Comparison of ENCODE assay signal across 11 cellular contexts in the genomic region with DNA sequence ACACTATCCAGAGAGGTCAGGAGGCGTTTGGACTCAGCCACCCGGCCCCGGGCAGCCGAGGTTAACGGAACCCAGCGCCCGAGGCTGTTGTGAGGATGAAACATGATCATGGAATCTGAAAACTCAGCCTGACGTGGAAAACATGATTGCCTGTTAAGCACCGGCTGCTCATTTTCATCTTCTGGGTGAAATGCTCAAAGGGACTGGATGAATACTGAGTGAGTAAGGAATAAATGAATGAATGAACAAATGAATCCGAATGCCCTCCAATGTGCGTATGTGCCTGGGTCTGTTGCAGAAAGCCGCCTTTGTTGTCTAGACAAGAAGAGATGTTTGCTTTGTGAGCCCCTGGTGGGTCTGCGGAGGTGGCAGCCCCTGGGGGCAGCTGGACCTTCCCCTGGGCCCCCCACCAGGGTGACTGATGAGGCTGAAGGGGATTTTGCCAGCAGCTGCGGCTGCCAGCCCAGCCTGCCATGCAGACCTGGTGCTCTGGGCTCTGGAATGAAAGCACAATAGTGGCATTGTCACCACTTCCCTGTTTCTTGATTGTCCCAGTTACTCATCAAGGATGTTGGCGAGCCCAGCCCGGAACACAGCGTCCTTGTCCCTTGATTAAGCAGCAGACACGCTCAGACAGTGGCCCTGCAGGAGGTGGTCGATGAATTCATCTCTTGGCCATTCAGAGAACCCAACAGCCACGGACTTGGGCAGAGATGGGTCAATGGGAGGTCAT.
A peak's percentile ranks its signal among the peaks of the same experiment; 100 is the strongest.
DNase-seq lines count a peak whose midpoint lies in the region; ATAC-seq and TF ChIP-seq lines count a peak whose summit lies in the region.
"Had no signal": no experiment of that assay in that cellular context is flagged by ENCODE, and none has a peak within 500 bp of the region (broad histone marks: within the 10 kb centered on the region; RNA-seq: fewer than 3 reads in every experiment).

No MANE protein-coding gene starts in this region.

- no peak for TF ChIP-seq EP300 in ovary (IDR thresholded peaks at IDR 0.05)

- peak in 3 of 4 donors; percentile 29 to 64 (median 37) for ATAC-seq in psoas muscle
- ATAC-seq: stimulated activated naive CD8-positive, alpha-beta T cell treated with anti-CD3 and anti-CD28 coated beads, Interleukin-15, Interleukin-2, amounts not matched to agents 100 U/mL and 50 U/mL, for 24 hours had no signal

- H3K9me3 ChIP-seq in psoas muscle (no peaks in the 10 kb centered on the region), ovary (no peaks in the 10 kb centered on the region), A673 (ENCODE audit: low read depth, low read length, poor library complexity, severe bottlenecking) (no peaks in the 10 kb centered on the region)

- H3K27ac ChIP-seq in psoas muscle (no peak overlapping the region), ovary (no peak overlapping the region), A673 (ENCODE audit: low read depth, low read length, poor library complexity, severe bottlenecking) (no peak overlapping the region)

- 31 to 39% (median 36%) methylated on average over 20 of the region's 20 CpGs for WGBS in psoas muscle, 3 donors
- 64 to 78% (median 72%) methylated on average over 20 of the region's 20 CpGs for WGBS in ovary, 3 donors

- no peak overlapping the region for H3K4me3 ChIP-seq in psoas muscle
- no peak overlapping the region for H3K4me3 ChIP-seq in ovary
- no peak overlapping the region for H3K4me3 ChIP-seq in A673 (ENCODE audit: low read depth, low read length, poor library complexity, severe bottlenecking)

- BruUV-seq in A673 (replicated peaks; lab: Mats Ljungman, UMichigan) = no TSS peak

- H3K4me1 ChIP-seq in psoas muscle = peaks cover 11% of the 10 kb centered on the region
- H3K4me1 ChIP-seq in ovary (ENCODE audit: insufficient read depth) = peaks cover 20% of the 10 kb centered on the region
- H3K4me1 ChIP-seq in A673 (ENCODE audit: insufficient read depth, low read length, poor library complexity, severe bottlenecking) = no peaks in the 10 kb centered on the region

- DNase-seq in ELR (ENCODE audit: low read depth) = peak; percentile 98
- peak; percentile 96 for DNase-seq in SK-MEL-5 (ENCODE audit: low read depth, low spot score)
- peak; percentile 92 for DNase-seq in globus pallidus (ENCODE audit: low spot score)
- DNase-seq in psoas muscle = no peak
- no peak for DNase-seq in GF-D8 (lab: John Stamatoyannopoulos, UW)
- no peak for DNase-seq in ovary
- no peak for DNase-seq in NCI-H2171 (lab: John Stamatoyannopoulos, UW)
- DNase-seq in A673 (ENCODE audit: low spot score) = no peak
- DNase-seq: effector CD4-positive, alpha-beta T cell; NCI-H2107 had no signal

- in situ Hi-C loops in SK-MEL-5 (cut with HindIII; ENCODE audit: low pct_unique_long_range_greater_than_20kb, low sequenced_read_pairs) = no loop called here

- H3K27me3 ChIP-seq in psoas muscle (ENCODE audit: insufficient read depth in 3 of 3, low read length in 2 of 3) (peaks cover 0 to 13% (median 0%) of the 10 kb centered on the region in 3 donors), ovary (no peaks in the 10 kb centered on the region), A673 (replicated peaks; ENCODE audit: insufficient read depth, low read depth, low read length, poor library complexity) (peaks cover 9% of the 10 kb centered on the region)

- TF ChIP-seq POLR2A in ovary (IDR thresholded peaks at IDR 0.05) = no peak

- H3K36me3 ChIP-seq in psoas muscle (ENCODE audit: insufficient read depth in 1 of 2, low read depth in 1 of 2) (no peaks in the 10 kb centered on the region), ovary (no peaks in the 10 kb centered on the region), A673 (ENCODE audit: insufficient read depth, low read length, poor library complexity, severe bottlenecking) (no peaks in the 10 kb centered on the region)

- CTCF ChIA-PET in A673 (lab: Charles Lee) = no interaction called here

- TF ChIP-seq CTCF in psoas muscle (IDR thresholded peaks at IDR 0.05) (no peak), ovary (IDR thresholded peaks at IDR 0.05) (no peak), A673 (conservative IDR thresholded peaks at IDR 0.05; ENCODE audit: low read depth, low read length) (no peak)

- POLR2A ChIA-PET in A673 (lab: Charles Lee; ENCODE audit: low non-redundant PET) = no interaction called here

- intact Hi-C loops in psoas muscle (cut with DNase I) = no loop called here
- intact Hi-C loops in ovary (cut with DNase I) = no loop called here
- intact Hi-C loops in A673 (cut with micrococcal nuclease; ENCODE audit: unreplicated experiment) = no loop called here

Comparison
In these comparisons a context has a peak if more than half of its experiments do, and no peak if none do; other contexts are left out.
1. DNase-seq: peak in ELR (single experiment), SK-MEL-5 (single experiment) and globus pallidus (single experiment); none in psoas muscle (0 of 2), GF-D8 (single experiment), ovary (0 of 5), NCI-H2171 (single experiment) and A673 (single experiment).